ENCODE assay signal across 22 cellular contexts in genomic region chr15:29029651-29030195, GRCh38.
DNase-seq lines count a peak whose midpoint lies in the region; ATAC-seq and TF ChIP-seq lines count a peak whose summit lies in the region.
"Had no signal": no experiment of that assay in that cellular context is flagged by ENCODE, and none has a peak within 500 bp of the region (broad histone marks: within the 10 kb centered on the region; RNA-seq: fewer than 3 reads in every experiment).

No MANE protein-coding gene starts in this region.

- POLR2A ChIA-PET in RWPE1 (lab: Yijun Ruan, JAX; ENCODE audit: low non-redundant PET), result no interaction called here

- H3K9me3 Mint-ChIP-seq in natural killer cell, result peaks cover 2 to 5% of the 10 kb centered on the region in 2 donors

- H3K27ac ChIP-seq in esophagus muscularis mucosa (replicated peaks in 1 of 4) (no peak overlapping the region), RWPE1 (no peak overlapping the region)
- H3K27ac ChIP-seq: 22Rv1, BLaER1, C4-2B, GM23248 had no signal

- intact Hi-C loops in Right ventricle myocardium inferior (cut with DNase I) (no loop called here), left ventricle myocardium superior (cut with micrococcal nuclease) (no loop called here), esophagus muscularis mucosa (cut with DNase I) (no loop called here), natural killer cell (cut with micrococcal nuclease) (loop anchor here (5.0 kb wide), 3 partner anchors 37 to 92 kb away; no protein-coding TSS in a partner anchor), left colon (cut with DNase I, micrococcal nuclease) (no loop called here)

- H3K4me1 Mint-ChIP-seq in natural killer cell, result peaks cover 64 to 67% of the 10 kb centered on the region in 2 donors
- H3K4me1 Mint-ChIP-seq: B cell had no signal

- TF ChIP-seq EP300 in esophagus muscularis mucosa (IDR thresholded peaks at IDR 0.05), result no peak

- in situ Hi-C loops in GM13976 (cut with MboI; ENCODE audit: low sequenced_read_pairs, unreplicated experiment), result no loop called here

- CTCF ChIA-PET in RWPE1 (lab: Yijun Ruan, JAX), result no interaction called here

- no peaks in the 10 kb centered on the region for H3K36me3 Mint-ChIP-seq in natural killer cell

- H3K36me3 ChIP-seq in esophagus muscularis mucosa, result no peaks in the 10 kb centered on the region
- H3K36me3 ChIP-seq: HAP-1 had no signal

- DNase-seq in Right ventricle myocardium inferior (ENCODE audit: missing footprints), result peak; percentile 16
- DNase-seq in left ventricle myocardium superior, result no peak
- DNase-seq in esophagus muscularis mucosa (ENCODE audit: extremely low spot score), result peak; percentile 70
- no peak for DNase-seq in natural killer cell
- no peak for DNase-seq in RWPE1 (ENCODE audit: low spot score)
- DNase-seq in GM13976 (ENCODE audit: low spot score), result no peak
- DNase-seq in left colon, result no peak
- DNase-seq: CD4-positive, CD25-positive, alpha-beta regulatory T cell; CD8-positive, alpha-beta memory T cell; DMS 273 treated with DMSO at 0.1 percent for 48 hours; DMS79; EL; GDM1; GM23248; HFFc6 had no signal

- H3K4me3 Mint-ChIP-seq in natural killer cell, result peak overlapping the region; percentile 49
- H3K4me3 Mint-ChIP-seq: B cell; CD4-positive, CD25-positive, alpha-beta regulatory T cell; HFFc6 had no signal

- no peak for TF ChIP-seq POLR2A in esophagus muscularis mucosa (IDR thresholded peaks at IDR 0.05; ENCODE audit: low read depth)

- peak overlapping the region; percentile 87 to 90 for H3K27ac Mint-ChIP-seq in natural killer cell
- H3K27ac Mint-ChIP-seq: B cell; CD4-positive, CD25-positive, alpha-beta regulatory T cell; HFFc6 had no signal

- no peaks in the 10 kb centered on the region for H3K27me3 ChIP-seq in esophagus muscularis mucosa
- H3K27me3 ChIP-seq: BLaER1 had no signal

- no peaks in the 10 kb centered on the region for H3K27me3 Mint-ChIP-seq in natural killer cell (ENCODE audit: low read depth in 2 of 2)
- H3K27me3 Mint-ChIP-seq: B cell; CD8-positive, alpha-beta memory T cell had no signal

- TF ChIP-seq CTCF in esophagus muscularis mucosa (IDR thresholded peaks at IDR 0.05), result no peak
- TF ChIP-seq CTCF in natural killer cell (IDR thresholded peaks at IDR 0.05), result no peak
- no peak for TF ChIP-seq CTCF in RWPE1 (conservative IDR thresholded peaks at IDR 0.05; ENCODE audit: low read depth)
- TF ChIP-seq CTCF in GM13976 (IDR thresholded peaks at IDR 0.05; ENCODE audit: borderline replicate concordance, control extremely low read depth, extremely low read depth, insufficient read depth, missing control alignments), result no peak

- ATAC-seq in Right ventricle myocardium inferior, result no peak
- ATAC-seq in left ventricle myocardium superior, result no peak
- no peak for ATAC-seq in natural killer cell
- no peak for ATAC-seq in left colon
- no peak for ATAC-seq in esophagus mucosa
- ATAC-seq: GM12878 had no signal

- WGBS in esophagus muscularis mucosa, result 95% methylated on average over 12 of the region's 17 CpGs

- no peak overlapping the region for H3K4me3 ChIP-seq in esophagus muscularis mucosa
- H3K4me3 ChIP-seq: BLaER1, GM12878, GM23248, HAP-1 had no signal

- H3K4me1 ChIP-seq in esophagus muscularis mucosa, result no peaks in the 10 kb centered on the region
- H3K4me1 ChIP-seq: HAP-1 had no signal

- H3K9me3 ChIP-seq in esophagus muscularis mucosa, result no peaks in the 10 kb centered on the region
- H3K9me3 ChIP-seq: HAP-1 had no signal

Comparison
In these comparisons a context has a peak if more than half of its experiments do, and no peak if none do; other contexts are left out.
1. DNase-seq: peak in Right ventricle myocardium inferior (single experiment) and esophagus muscularis mucosa (single experiment); none in left ventricle myocardium superior (single experiment), natural killer cell (single experiment), RWPE1 (single experiment), GM13976 (single experiment) and left colon (0 of 2).